In genomic region chr6:10520468-10520867, GRCh38 we compare ENCODE assay signal across 8 cellular contexts. TPM values are rescaled to one million over a fixed set of nuclear protein-coding genes. Genes with fewer than 3 reads are reported as not detected.
A peak's percentile ranks its signal among the peaks of the same experiment; 100 is the strongest.
DNase-seq lines count a peak whose midpoint lies in the region; ATAC-seq and TF ChIP-seq lines count a peak whose summit lies in the region.

No MANE protein-coding gene starts in this region.

- peaks cover 7% of the 10 kb centered on the region; the same call in 1 of the 2 replicates for H3F3A ChIP-seq in GM23338 (replicated peaks; ENCODE audit: low read depth)

- H3K79me2 ChIP-seq in GM23338 (replicated peaks; ENCODE audit: insufficient read depth): peaks cover 9% of the 10 kb centered on the region

- CTCF ChIA-PET in activated CD8-positive, alpha-beta memory T cell treated with anti-CD3 and anti-CD28 coated beads, Interleukin-2, amount 10 ng/mL, durations not matched to agents 7 days and 5 days (lab: Charles Lee): interaction anchor here (0.7 to 1.3 kb wide), 3 partner anchors 10 to 18 kb away, joined by 3 to 9 read pairs (median 4); no protein-coding TSS in a partner anchor

- no peak for TF ChIP-seq CTCF in GM23338 (conservative IDR thresholded peaks at IDR 0.05; ENCODE audit: low read depth in 2 of 2)
- TF ChIP-seq CTCF in gastroesophageal sphincter (IDR thresholded peaks at IDR 0.05): no peak

- H3K4me3 ChIP-seq in GM23338 (peak overlapping the region; percentile 41), NT2/D1 (ENCODE audit: insufficient read length, low read depth) (no peak overlapping the region), gastroesophageal sphincter (peak overlapping the region in 1 of 2 donors; percentile 41)

- H3K4me3 Mint-ChIP-seq in GM23338: peak overlapping the region; percentile 66
- H3K4me3 Mint-ChIP-seq in stimulated activated naive B cell treated with anti-CD40 and anti-IgM and Interleukin-4, amounts not matched to agents 10 μg/mL and 1 μg/mL and 100 μg/mL, for 72 hours: peak overlapping the region; percentile 29 to 76
- H3K4me3 Mint-ChIP-seq in activated CD8-positive, alpha-beta memory T cell treated with anti-CD3 and anti-CD28 coated beads, Interleukin-2, amount 10 ng/mL, durations not matched to agents 7 days and 5 days: no peak overlapping the region

- H3K9me3 ChIP-seq in NT2/D1 (ENCODE audit: insufficient read depth, low read length) (no peaks in the 10 kb centered on the region), gastroesophageal sphincter (no peaks in the 10 kb centered on the region)

- peak overlapping the region; percentile 84 for H3K27ac Mint-ChIP-seq in GM23338
- H3K27ac Mint-ChIP-seq in stimulated activated naive B cell treated with anti-CD40 and anti-IgM and Interleukin-4, amounts not matched to agents 10 μg/mL and 1 μg/mL and 100 μg/mL, for 72 hours: peak overlapping the region; percentile 80
- no peak overlapping the region for H3K27ac Mint-ChIP-seq in activated CD8-positive, alpha-beta memory T cell treated with anti-CD3 and anti-CD28 coated beads, Interleukin-2, amount 10 ng/mL, durations not matched to agents 7 days and 5 days

- no peak overlapping the region for H2AFZ ChIP-seq in GM23338

- H3K4me1 Mint-ChIP-seq in GM23338: peaks cover 51% of the 10 kb centered on the region
- peaks cover 32 to 65% of the 10 kb centered on the region in 2 donors for H3K4me1 Mint-ChIP-seq in stimulated activated naive B cell treated with anti-CD40 and anti-IgM and Interleukin-4, amounts not matched to agents 10 μg/mL and 1 μg/mL and 100 μg/mL, for 72 hours
- peaks cover 3% of the 10 kb centered on the region for H3K4me1 Mint-ChIP-seq in activated CD8-positive, alpha-beta memory T cell treated with anti-CD3 and anti-CD28 coated beads, Interleukin-2, amount 10 ng/mL, durations not matched to agents 7 days and 5 days

- DNase-seq in GM23338 (ENCODE audit: low spot score): peak; percentile 50
- DNase-seq in NT2/D1 (ENCODE audit: low read depth, low spot score): no peak
- DNase-seq in stimulated activated naive B cell treated with anti-CD40 and anti-IgM and Interleukin-4, amounts not matched to agents 10 μg/mL and 1 μg/mL and 100 μg/mL, for 72 hours: no peak
- DNase-seq in pons (ENCODE audit: low spot score): no peak
- DNase-seq in activated CD8-positive, alpha-beta memory T cell treated with anti-CD3 and anti-CD28 coated beads, Interleukin-2, amount 10 ng/mL, durations not matched to agents 7 days and 5 days: no peak
- no peak for DNase-seq in epidermal melanocyte (ENCODE audit: insufficient read length, low spot score)
- DNase-seq in activated T-cell treated with anti-CD3 and anti-CD28 coated beads, Interleukin-2, amount 50 U/mL, for 1 hour: no peak

- ATAC-seq in GM23338 (peak; percentile 2; the same call in 1 of the 3 replicates), gastroesophageal sphincter (no peak)
- ATAC-seq in stimulated activated naive B cell treated with anti-CD40 and anti-IgM and Interleukin-4, amounts not matched to agents 10 μg/mL and 1 μg/mL and 100 μg/mL, for 72 hours (replicated peaks): peak; percentile 48
- no peak for ATAC-seq in activated CD8-positive, alpha-beta memory T cell treated with anti-CD3 and anti-CD28 coated beads, Interleukin-2, amount 10 ng/mL, durations not matched to agents 7 days and 5 days

- H3K27ac ChIP-seq in GM23338 (ENCODE audit: low read depth) (peak overlapping the region; percentile 96), gastroesophageal sphincter (peak overlapping the region; percentile 73 to 83 (median 79))

- TF ChIP-seq EP300 in gastroesophageal sphincter (IDR thresholded peaks at IDR 0.05): no peak

- H3K27me3 ChIP-seq in GM23338 (ENCODE audit: insufficient read depth) (no peaks in the 10 kb centered on the region), NT2/D1 (ENCODE audit: insufficient read depth, insufficient read length) (no peaks in the 10 kb centered on the region), gastroesophageal sphincter (no peaks in the 10 kb centered on the region)

- no peaks in the 10 kb centered on the region for H3K9me3 Mint-ChIP-seq in GM23338
- H3K9me3 Mint-ChIP-seq in stimulated activated naive B cell treated with anti-CD40 and anti-IgM and Interleukin-4, amounts not matched to agents 10 μg/mL and 1 μg/mL and 100 μg/mL, for 72 hours: no peaks in the 10 kb centered on the region
- no peaks in the 10 kb centered on the region for H3K9me3 Mint-ChIP-seq in activated CD8-positive, alpha-beta memory T cell treated with anti-CD3 and anti-CD28 coated beads, Interleukin-2, amount 10 ng/mL, durations not matched to agents 7 days and 5 days (ENCODE audit: low read depth)

- peaks cover 40% of the 10 kb centered on the region for H3K4me1 ChIP-seq in GM23338 (ENCODE audit: insufficient read depth)
- H3K4me1 ChIP-seq in NT2/D1 (ENCODE audit: insufficient read depth, insufficient read length): no peaks in the 10 kb centered on the region
- H3K4me1 ChIP-seq in gastroesophageal sphincter: peaks cover 0 to 36% (median 0%) of the 10 kb centered on the region in 3 donors

- no peaks in the 10 kb centered on the region for H3K9me2 ChIP-seq in GM23338 (ENCODE audit: insufficient read depth)

- peak overlapping the region; percentile 45 for H3K9ac ChIP-seq in NT2/D1 (ENCODE audit: insufficient read length, low read depth)

- WGBS in gastroesophageal sphincter (ENCODE audit: low coverage in 1 of 2), 2 donors: 50% methylated on average over 2 of the region's 2 CpGs; no CpG with 5 or more reads in 1 of the 2 donors

- H4K20me1 ChIP-seq in GM23338 (replicated peaks; ENCODE audit: insufficient read depth): no peaks in the 10 kb centered on the region

- peak overlapping the region; percentile 73 for H3K4me2 ChIP-seq in GM23338

- TF ChIP-seq POLR2A in gastroesophageal sphincter (IDR thresholded peaks at IDR 0.05): no peak

- peaks cover 12% of the 10 kb centered on the region for H3K27me3 Mint-ChIP-seq in GM23338 (ENCODE audit: insufficient read depth, low read depth, poor library complexity)
- no peaks in the 10 kb centered on the region for H3K27me3 Mint-ChIP-seq in stimulated activated naive B cell treated with anti-CD40 and anti-IgM and Interleukin-4, amounts not matched to agents 10 μg/mL and 1 μg/mL and 100 μg/mL, for 72 hours
- H3K27me3 Mint-ChIP-seq in activated CD8-positive, alpha-beta memory T cell treated with anti-CD3 and anti-CD28 coated beads, Interleukin-2, amount 10 ng/mL, durations not matched to agents 7 days and 5 days: peaks cover 8% of the 10 kb centered on the region

- H3K36me3 ChIP-seq in GM23338 (ENCODE audit: insufficient read depth) (no peaks in the 10 kb centered on the region), NT2/D1 (ENCODE audit: insufficient read depth, insufficient read length, low read length) (no peaks in the 10 kb centered on the region), gastroesophageal sphincter (no peaks in the 10 kb centered on the region)

- no peaks in the 10 kb centered on the region for H3K36me3 Mint-ChIP-seq in GM23338 (ENCODE audit: low read depth)
- no peaks in the 10 kb centered on the region for H3K36me3 Mint-ChIP-seq in stimulated activated naive B cell treated with anti-CD40 and anti-IgM and Interleukin-4, amounts not matched to agents 10 μg/mL and 1 μg/mL and 100 μg/mL, for 72 hours
- no peaks in the 10 kb centered on the region for H3K36me3 Mint-ChIP-seq in activated CD8-positive, alpha-beta memory T cell treated with anti-CD3 and anti-CD28 coated beads, Interleukin-2, amount 10 ng/mL, durations not matched to agents 7 days and 5 days

TF ChIP-seq in GM23338, 12 proteins besides CTCF, POLR2A, EP300 and RAD21 (continues in another document):
- no peak for TF ChIP-seq NANOG (IDR thresholded peaks at IDR 0.05; ENCODE audit: borderline replicate concordance)
- TF ChIP-seq POLR2AphosphoS5 (IDR thresholded peaks at IDR 0.05; ENCODE audit: low read depth): no peak
- no peak for TF ChIP-seq CREB1 (CRISPR knock-in tag; IDR thresholded peaks at IDR 0.05; ENCODE audit: low read depth)

RNA-seq across cellular contexts. Expression of gene GCNT2, which starts 0.7 kb away (rescaled TPM):
- total RNA-seq in GM23338 (2014; rRNA removed; shearing (Covaris generic)): 135 and 137 TPM in 2 replicates
- 27.2 and 28.3 TPM in 2 replicates for polyA plus RNA-seq in GM23338 (2016; fragmentation: Nextera tagmentation; extraction: Ambion mirVana)
- 10 to 100 TPM; 14.9 to 36.7 (median 23.6) TPM for total RNA-seq in gastroesophageal sphincter
- total RNA-seq in activated CD8-positive, alpha-beta memory T cell treated with anti-CD3 and anti-CD28 coated beads, Interleukin-2, amount 10 ng/mL, durations not matched to agents 7 days and 5 days: 1 to 10 TPM; 2.2 to 4.3 TPM

Comparison
In these comparisons a context has a peak if more than half of its experiments do, and no peak if none do; other contexts are left out.
1. ATAC-seq: peak in GM23338 (single experiment) and stimulated activated naive B cell treated with anti-CD40 and anti-IgM and Interleukin-4, amounts not matched to agents 10 μg/mL and 1 μg/mL and 100 μg/mL, for 72 hours (2 of 2); none in gastroesophageal sphincter (single experiment) and activated CD8-positive, alpha-beta memory T cell treated with anti-CD3 and anti-CD28 coated beads, Interleukin-2, amount 10 ng/mL, durations not matched to agents 7 days and 5 days (single experiment).